In the genomic region with DNA sequence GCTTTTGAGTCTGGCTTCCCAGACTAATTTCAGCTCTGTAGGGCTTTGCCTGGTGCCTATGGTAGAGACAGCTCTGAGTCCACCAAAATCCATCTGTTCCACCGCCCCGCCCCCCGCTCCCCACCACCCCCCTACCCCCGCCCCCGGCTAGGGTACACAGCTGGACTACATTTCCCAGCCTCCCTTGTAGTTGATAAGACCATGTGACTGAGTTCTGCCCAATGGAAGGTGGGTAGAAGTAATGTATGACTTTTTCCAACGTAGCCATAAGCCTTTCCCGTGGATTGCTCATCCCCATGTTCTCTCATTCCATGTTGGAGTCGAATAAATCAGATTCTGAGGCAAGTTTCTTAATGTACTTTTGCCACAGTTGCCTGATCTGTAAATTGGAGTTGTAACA, we compare ENCODE assay signal across 8 cellular contexts.
"Had no signal": no experiment of that assay in that cellular context is flagged by ENCODE, and none has a peak within 500 bp of the region (broad histone marks: within the 10 kb centered on the region; RNA-seq: fewer than 3 reads in every experiment).

No MANE protein-coding gene starts in this region.

- H3K9ac ChIP-seq: KMS-11 had no signal

- FAIRE-seq: HepG2, HTR-8/SVneo had no signal

- ATAC-seq: HepG2 had no signal

- DNase-seq: IMR-90, Karpas-422, KBM-7, KG1 had no signal

- H3K4me2 ChIP-seq: KMS-11 had no signal

- H3K27ac ChIP-seq: HL-60, KMS-11 had no signal
